In genomic region chr1:230361941-230362340, GRCh38 we compare ENCODE assay signal across 27 cellular contexts.
"Had no signal": no experiment of that assay in that cellular context is flagged by ENCODE, and none has a peak within 500 bp of the region (broad histone marks: within the 10 kb centered on the region; RNA-seq: fewer than 3 reads in every experiment).

No MANE protein-coding gene starts in this region.

- H3K4me1 Mint-ChIP-seq: naive thymus-derived CD8-positive, alpha-beta T cell; stimulated activated effector memory CD8-positive, alpha-beta T cell treated with anti-CD3 and anti-CD28 coated beads, Interleukin-12 subunit alpha, Interleukin-12 subunit beta, amount 100 ng/mL, for 72 hours had no signal

- ATAC-seq: left colon; left lung; lower lobe of right lung; naive thymus-derived CD8-positive, alpha-beta T cell; pancreas; right cardiac atrium; stimulated activated effector memory CD8-positive, alpha-beta T cell treated with anti-CD3 and anti-CD28 coated beads, Interleukin-12 subunit alpha, Interleukin-12 subunit beta, amount 100 ng/mL, for 72 hours; upper lobe of right lung had no signal

- H3K4me1 ChIP-seq: left lung, lower lobe of right lung, pancreas, prostate gland, sigmoid colon, spleen, suprapubic skin, tibial artery, upper lobe of right lung had no signal

- H3K4me3 Mint-ChIP-seq: naive thymus-derived CD8-positive, alpha-beta T cell; stimulated activated effector memory CD8-positive, alpha-beta T cell treated with anti-CD3 and anti-CD28 coated beads, Interleukin-12 subunit alpha, Interleukin-12 subunit beta, amount 100 ng/mL, for 72 hours; stimulated activated naive CD8-positive, alpha-beta T cell treated with anti-CD3 and anti-CD28 coated beads, Interleukin-15, Interleukin-2, amounts not matched to agents 100 ng/mL and 50 ng/mL, for 24 hours had no signal

- DNase-seq: hippocampal formation; kidney; left colon; left lung; lower lobe of right lung; mammary epithelial cell; mesenchymal stem cell; naive thymus-derived CD8-positive, alpha-beta T cell; nucleus accumbens; pancreas; retina; sigmoid colon; small intestine; spleen; stimulated activated CD4-positive, alpha-beta T cell treated with anti-CD3 and anti-CD28 coated beads, Interleukin-4, amount 100 ng/mL, for 24 hours; stimulated activated naive CD4-positive, alpha-beta T cell; tibial artery; trophoblast cell; upper lobe of right lung had no signal

- H3K9me3 Mint-ChIP-seq: naive thymus-derived CD8-positive, alpha-beta T cell; stimulated activated effector memory CD8-positive, alpha-beta T cell treated with anti-CD3 and anti-CD28 coated beads, Interleukin-12 subunit alpha, Interleukin-12 subunit beta, amount 100 ng/mL, for 72 hours; stimulated activated naive CD8-positive, alpha-beta T cell treated with anti-CD3 and anti-CD28 coated beads, Interleukin-15, Interleukin-2, amounts not matched to agents 100 ng/mL and 50 ng/mL, for 24 hours had no signal

- FAIRE-seq: islet of Langerhans, kidney, pancreas, small intestine, urothelium cell line had no signal

- H3K27ac Mint-ChIP-seq: naive thymus-derived CD8-positive, alpha-beta T cell; stimulated activated effector memory CD8-positive, alpha-beta T cell treated with anti-CD3 and anti-CD28 coated beads, Interleukin-12 subunit alpha, Interleukin-12 subunit beta, amount 100 ng/mL, for 72 hours; stimulated activated naive CD8-positive, alpha-beta T cell treated with anti-CD3 and anti-CD28 coated beads, Interleukin-15, Interleukin-2, amounts not matched to agents 100 ng/mL and 50 ng/mL, for 24 hours had no signal

- H3K27me3 ChIP-seq: left lung, pancreas, suprapubic skin, upper lobe of right lung had no signal

- H3K27ac ChIP-seq: left lung, lower lobe of right lung, pancreas, prostate gland, sigmoid colon, spleen, suprapubic skin, thoracic aorta, tibial artery, upper lobe of right lung had no signal

- H3K4me3 ChIP-seq: left lung, lower lobe of right lung, pancreas, prostate gland, sigmoid colon, spleen, suprapubic skin, thoracic aorta, tibial artery, upper lobe of right lung had no signal

- H3K36me3 ChIP-seq: left lung, lower lobe of right lung, pancreas, prostate gland, sigmoid colon, spleen, suprapubic skin, thoracic aorta, tibial artery, upper lobe of right lung had no signal

- H3K36me3 Mint-ChIP-seq: naive thymus-derived CD8-positive, alpha-beta T cell; stimulated activated effector memory CD8-positive, alpha-beta T cell treated with anti-CD3 and anti-CD28 coated beads, Interleukin-12 subunit alpha, Interleukin-12 subunit beta, amount 100 ng/mL, for 72 hours had no signal

- H3K9me3 ChIP-seq: left lung, lower lobe of right lung, pancreas, prostate gland, sigmoid colon, suprapubic skin, thoracic aorta, tibial artery, upper lobe of right lung had no signal
